1 cellular context compared by ENCODE assay signal in the genomic region with DNA sequence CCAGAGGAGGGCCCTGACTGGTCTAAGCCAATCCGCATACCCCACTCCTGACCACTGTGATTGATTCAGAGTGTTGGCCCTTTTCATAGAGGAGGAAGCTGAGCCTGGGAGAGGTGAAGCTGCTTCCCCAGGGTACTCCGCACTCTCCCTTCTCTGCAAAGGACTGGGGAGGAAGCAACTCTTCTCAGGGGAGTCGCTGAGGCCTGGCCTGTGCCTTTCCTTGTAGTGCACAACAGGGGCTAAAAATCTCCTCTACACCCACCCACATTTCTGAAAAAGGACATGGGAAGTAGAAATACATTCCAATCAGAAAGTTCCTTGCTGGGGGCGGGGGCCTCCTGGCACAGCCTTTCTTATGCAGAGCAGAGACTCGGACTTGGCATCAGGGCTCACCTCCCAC.
TF ChIP-seq lines count a peak whose summit lies in the region.

No MANE protein-coding gene starts in this region.

TF ChIP-seq in WTC11, 78 proteins besides CTCF, POLR2A, EP300 and RAD21:
- TF ChIP-seq NR1H2 (CRISPR knock-in tag; IDR thresholded peaks at IDR 0.05) (no peak), ZNF317 (CRISPR knock-in tag; IDR thresholded peaks at IDR 0.05; ENCODE audit: borderline replicate concordance, low read depth) (no peak), FOXP1 (CRISPR knock-in tag; IDR thresholded peaks at IDR 0.05; ENCODE audit: borderline replicate concordance) (no peak), HMGA2 (CRISPR knock-in tag; IDR thresholded peaks at IDR 0.05) (no peak), MYBL2 (CRISPR knock-in tag; IDR thresholded peaks at IDR 0.05) (no peak), ATF6 (CRISPR knock-in tag; IDR thresholded peaks at IDR 0.05) (no peak)
- TF ChIP-seq, protein P1, sequence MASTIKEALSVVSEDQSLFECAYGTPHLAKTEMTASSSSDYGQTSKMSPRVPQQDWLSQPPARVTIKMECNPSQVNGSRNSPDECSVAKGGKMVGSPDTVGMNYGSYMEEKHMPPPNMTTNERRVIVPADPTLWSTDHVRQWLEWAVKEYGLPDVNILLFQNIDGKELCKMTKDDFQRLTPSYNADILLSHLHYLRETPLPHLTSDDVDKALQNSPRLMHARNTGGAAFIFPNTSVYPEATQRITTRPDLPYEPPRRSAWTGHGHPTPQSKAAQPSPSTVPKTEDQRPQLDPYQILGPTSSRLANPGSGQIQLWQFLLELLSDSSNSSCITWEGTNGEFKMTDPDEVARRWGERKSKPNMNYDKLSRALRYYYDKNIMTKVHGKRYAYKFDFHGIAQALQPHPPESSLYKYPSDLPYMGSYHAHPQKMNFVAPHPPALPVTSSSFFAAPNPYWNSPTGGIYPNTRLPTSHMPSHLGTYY (CRISPR knock-in tag; IDR thresholded peaks at IDR 0.05): no peak
